Comparison of ENCODE assay signal across 15 cellular contexts in genomic region chr6:37882724-37883413, GRCh38.
DNase-seq lines count a peak whose midpoint lies in the region; ATAC-seq and TF ChIP-seq lines count a peak whose summit lies in the region.
"Had no signal": no experiment of that assay in that cellular context is flagged by ENCODE, and none has a peak within 500 bp of the region (broad histone marks: within the 10 kb centered on the region; RNA-seq: fewer than 3 reads in every experiment).

No MANE protein-coding gene starts in this region.

- H3K27me3 ChIP-seq in MG63: no peaks in the 10 kb centered on the region
- H3K27me3 ChIP-seq: pancreas had no signal

- no peaks in the 10 kb centered on the region for H3K9me3 ChIP-seq in MG63
- H3K9me3 ChIP-seq: pancreas had no signal

- ATAC-seq in WTC11 (no peak), HG02678 (IDR thresholded peaks at IDR 0.05; ENCODE audit: unreplicated experiment) (no peak)
- ATAC-seq: left ventricle myocardium superior; pancreas; stimulated activated memory B cell treated with anti-CD40 and anti-IgM and Interleukin-4, amounts not matched to agents 10 μg/mL and 1 μg/mL and 100 μg/mL, for 72 hours had no signal

- H3K4me3 Mint-ChIP-seq in WTC11: no peak overlapping the region
- H3K4me3 Mint-ChIP-seq: activated CD4-positive, alpha-beta T cell treated with anti-CD3 and anti-CD28 coated beads, Interleukin-2, amount 10 ng/mL, durations not matched to agents 24 days and 14 days; CD8-positive, alpha-beta memory T cell; stimulated activated memory B cell treated with anti-CD40 and anti-IgM and Interleukin-4, amounts not matched to agents 10 μg/mL and 1 μg/mL and 100 μg/mL, for 72 hours had no signal

- H3K9me3 Mint-ChIP-seq in WTC11: no peaks in the 10 kb centered on the region
- H3K9me3 Mint-ChIP-seq: activated CD4-positive, alpha-beta T cell treated with anti-CD3 and anti-CD28 coated beads, Interleukin-2, amount 10 ng/mL, durations not matched to agents 24 days and 14 days; CD8-positive, alpha-beta memory T cell; stimulated activated memory B cell treated with anti-CD40 and anti-IgM and Interleukin-4, amounts not matched to agents 10 μg/mL and 1 μg/mL and 100 μg/mL, for 72 hours had no signal

- CTCF ChIA-PET in WTC11 (lab: Charles Lee): no interaction called here

- POLR2A ChIA-PET in WTC11 (lab: Charles Lee): no interaction called here

- no peaks in the 10 kb centered on the region for H3K36me3 Mint-ChIP-seq in WTC11

- peaks cover 2% of the 10 kb centered on the region; the same call in 1 of the 2 replicates for H3K27me3 Mint-ChIP-seq in WTC11 (ENCODE audit: low read depth)
- H3K27me3 Mint-ChIP-seq: activated CD4-positive, alpha-beta T cell treated with anti-CD3 and anti-CD28 coated beads, Interleukin-2, amount 10 ng/mL, durations not matched to agents 24 days and 14 days; CD8-positive, alpha-beta memory T cell; stimulated activated memory B cell treated with anti-CD40 and anti-IgM and Interleukin-4, amounts not matched to agents 10 μg/mL and 1 μg/mL and 100 μg/mL, for 72 hours had no signal

- H3K36me3 ChIP-seq in MG63: no peaks in the 10 kb centered on the region; the same call in 1 of the 2 replicates
- H3K36me3 ChIP-seq: pancreas had no signal

- TF ChIP-seq CTCF in WTC11 (IDR thresholded peaks at IDR 0.05) (no peak), foreskin fibroblast (IDR thresholded peaks at IDR 0.05; ENCODE audit: low read depth, low read length) (no peak)

- H3K4me3 ChIP-seq in foreskin fibroblast (ENCODE audit: low read depth in 1 of 2, low read length in 2 of 2) (no peak overlapping the region), MG63 (no peak overlapping the region)
- H3K4me3 ChIP-seq: pancreas had no signal

- peak; percentile 92 for DNase-seq in EH (ENCODE audit: low read depth)
- DNase-seq in WTC11 (ENCODE audit: low spot score): no peak
- peak; percentile 56 to 73 for DNase-seq in foreskin fibroblast
- peak; percentile 87 for DNase-seq in renal cortical epithelial cell (ENCODE audit: low read depth)
- no peak for DNase-seq in NCI-H69 (lab: John Stamatoyannopoulos, UW)
- DNase-seq in NCI-H1694 treated with DMSO at 0.1 percent for 48 hours (lab: John Stamatoyannopoulos, UW): no peak
- DNase-seq in MG63: no peak
- DNase-seq: activated CD4-positive, alpha-beta T cell treated with anti-CD3 and anti-CD28 coated beads, Interleukin-2, amount 10 ng/mL, durations not matched to agents 24 days and 14 days; CD8-positive, alpha-beta memory T cell; Kasumi-1; left ventricle myocardium superior; pancreas; T-helper 1 cell had no signal

- H3K4me1 Mint-ChIP-seq in WTC11: peaks cover 28% of the 10 kb centered on the region

- no peak overlapping the region for H3K27ac Mint-ChIP-seq in WTC11
- H3K27ac Mint-ChIP-seq: activated CD4-positive, alpha-beta T cell treated with anti-CD3 and anti-CD28 coated beads, Interleukin-2, amount 10 ng/mL, durations not matched to agents 24 days and 14 days; stimulated activated memory B cell treated with anti-CD40 and anti-IgM and Interleukin-4, amounts not matched to agents 10 μg/mL and 1 μg/mL and 100 μg/mL, for 72 hours had no signal

TF ChIP-seq in WTC11, 78 proteins besides CTCF, POLR2A, EP300 and RAD21:
- TF ChIP-seq ZNF121 (CRISPR knock-in tag; IDR thresholded peaks at IDR 0.05) (0 out of 2 replicates have a peak, but pooled peaks have one; percentile 32), ZBTB21 (CRISPR knock-in tag; IDR thresholded peaks at IDR 0.05; ENCODE audit: borderline replicate concordance) (no peak)
TF ChIP-seq in WTC11: peak in this region for 1.

Comparison
In these comparisons a context has a peak if more than half of its experiments do, and no peak if none do; other contexts are left out.
1. DNase-seq: peak in EH (single experiment), foreskin fibroblast (2 of 2) and renal cortical epithelial cell (single experiment); none in WTC11 (single experiment), NCI-H69 (single experiment), NCI-H1694 treated with DMSO at 0.1 percent for 48 hours (single experiment) and MG63 (single experiment).